Comparison of ENCODE assay signal across 1 cellular context in genomic region chr3:44427683-44428082, GRCh38.
TF ChIP-seq lines count a peak whose summit lies in the region.

No MANE protein-coding gene starts in this region.

TF ChIP-seq in GM12878, 131 proteins besides CTCF, POLR2A, EP300 and RAD21 (continued from another document):
- TF ChIP-seq, protein P1, sequence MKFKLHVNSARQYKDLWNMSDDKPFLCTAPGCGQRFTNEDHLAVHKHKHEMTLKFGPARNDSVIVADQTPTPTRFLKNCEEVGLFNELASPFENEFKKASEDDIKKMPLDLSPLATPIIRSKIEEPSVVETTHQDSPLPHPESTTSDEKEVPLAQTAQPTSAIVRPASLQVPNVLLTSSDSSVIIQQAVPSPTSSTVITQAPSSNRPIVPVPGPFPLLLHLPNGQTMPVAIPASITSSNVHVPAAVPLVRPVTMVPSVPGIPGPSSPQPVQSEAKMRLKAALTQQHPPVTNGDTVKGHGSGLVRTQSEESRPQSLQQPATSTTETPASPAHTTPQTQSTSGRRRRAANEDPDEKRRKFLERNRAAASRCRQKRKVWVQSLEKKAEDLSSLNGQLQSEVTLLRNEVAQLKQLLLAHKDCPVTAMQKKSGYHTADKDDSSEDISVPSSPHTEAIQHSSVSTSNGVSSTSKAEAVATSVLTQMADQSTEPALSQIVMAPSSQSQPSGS (IDR thresholded peaks at IDR 0.05; ENCODE audit: low read length): no peak
TF ChIP-seq in GM12878: peak in this region for 0.
